15 cellular contexts compared by ENCODE assay signal in the genomic region with DNA sequence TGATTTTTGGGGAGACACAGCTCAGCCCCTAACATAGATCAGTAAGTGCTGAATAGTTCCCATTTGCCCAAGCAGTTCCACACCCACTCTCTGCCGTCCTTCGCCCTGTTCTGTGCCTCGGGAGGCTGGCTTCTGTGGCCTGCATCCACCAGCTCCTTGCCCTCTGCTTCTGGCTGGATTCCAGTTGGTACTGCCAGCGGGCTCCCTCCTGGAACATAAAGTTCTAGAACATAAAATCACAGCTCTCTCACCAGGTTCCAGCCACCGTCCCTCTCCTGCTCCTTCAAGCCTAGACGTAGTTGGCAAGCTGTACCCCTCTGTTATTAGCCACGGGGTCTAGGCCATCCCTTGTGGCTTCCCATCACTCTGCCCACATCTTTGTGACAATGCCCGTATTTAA. TPM values are rescaled to one million over a fixed set of nuclear protein-coding genes. Genes with fewer than 3 reads are reported as not detected.
DNase-seq lines count a peak whose midpoint lies in the region; ATAC-seq and TF ChIP-seq lines count a peak whose summit lies in the region.
"Had no signal": no experiment of that assay in that cellular context is flagged by ENCODE, and none has a peak within 500 bp of the region (broad histone marks: within the 10 kb centered on the region; RNA-seq: fewer than 3 reads in every experiment).

No MANE protein-coding gene starts in this region.

- peak overlapping the region; percentile 59 for H3K27ac Mint-ChIP-seq in endodermal cell

- H3K4me1 ChIP-seq in endodermal cell (ENCODE audit: control insufficient read depth, insufficient read depth, low read length) = peaks cover 29% of the 10 kb centered on the region
- peaks cover 46 to 69% (median 51%) of the 10 kb centered on the region in 3 donors for H3K4me1 ChIP-seq in skeletal muscle tissue (ENCODE audit: control insufficient read depth in 3 of 3, insufficient read depth in 3 of 3, low read length in 3 of 3)

- H3K36me3 ChIP-seq in endodermal cell (ENCODE audit: control insufficient read depth, insufficient read depth, low read length) (peaks cover 2% of the 10 kb centered on the region), skeletal muscle tissue (ENCODE audit: control insufficient read depth in 3 of 3, insufficient read depth in 3 of 3, low read length in 3 of 3) (peaks cover 0 to 7% (median 4%) of the 10 kb centered on the region in 3 donors)

- peaks cover 46% of the 10 kb centered on the region for H3K4me1 Mint-ChIP-seq in endodermal cell

- peaks cover 8% of the 10 kb centered on the region for H3K36me3 Mint-ChIP-seq in endodermal cell (ENCODE audit: low read depth)

- POLR2A ChIA-PET in RWPE1 (lab: Yijun Ruan, JAX; ENCODE audit: low non-redundant PET) = no interaction called here

- H3K27ac ChIP-seq in RWPE1 (peak overlapping the region; percentile 59), endodermal cell (ENCODE audit: low read depth, low read length) (no peak overlapping the region), skeletal muscle tissue (ENCODE audit: low read depth, low read length) (peak overlapping the region; percentile 95)
- H3K27ac ChIP-seq: GM23248 had no signal

- ATAC-seq in GM18858 (IDR thresholded peaks at IDR 0.05; ENCODE audit: unreplicated experiment) = no peak

- no peaks in the 10 kb centered on the region for H3K9me3 Mint-ChIP-seq in endodermal cell

- H3K27me3 Mint-ChIP-seq in endodermal cell (ENCODE audit: insufficient read depth) = peaks cover 2% of the 10 kb centered on the region

- CTCF ChIA-PET in RWPE1 (lab: Yijun Ruan, JAX) = interaction anchor here (0.8 kb wide), 1 partner anchor 146 kb away, joined by 3 read pairs; no protein-coding TSS in a partner anchor

- H3K9me3 ChIP-seq in endodermal cell (ENCODE audit: control insufficient read depth, low read length) (no peaks in the 10 kb centered on the region), skeletal muscle tissue (ENCODE audit: control insufficient read depth in 3 of 3, low read length in 3 of 3) (no peaks in the 10 kb centered on the region)

- H3K4me3 ChIP-seq in endodermal cell (ENCODE audit: low read length) = no peak overlapping the region
- no peak overlapping the region for H3K4me3 ChIP-seq in skeletal muscle tissue (ENCODE audit: low read length in 3 of 3)
- H3K4me3 ChIP-seq: dorsolateral prefrontal cortex, GM23248 had no signal

- 91 to 93% methylated on average over 6 to 8 of the region's 8 CpGs for WGBS in endodermal cell (ENCODE audit: insufficient coverage in 1 of 2, insufficient read length in 1 of 2), 2 experiments

- H3K4me3 Mint-ChIP-seq in endodermal cell = no peak overlapping the region

- no peak for DNase-seq in RWPE1 (ENCODE audit: low spot score)
- DNase-seq in endodermal cell = no peak
- DNase-seq in midbrain (lab: John Stamatoyannopoulos, UW) = peak; percentile 50
- no peak for DNase-seq in H4 (ENCODE audit: low spot score)
- no peak for DNase-seq in iPS-NIHi11 (ENCODE audit: low spot score)
- DNase-seq in medulla oblongata (ENCODE audit: extremely low spot score) = no peak
- DNase-seq: activated CD8-positive, alpha-beta memory T cell treated with anti-CD3 and anti-CD28 coated beads, Interleukin-2, amount 50 U/mL, for 48 hours; activated naive CD4-positive, alpha-beta T cell; GM23248; NCI-H1105 treated with DMSO at 0.1 percent for 48 hours; NK-92 treated with Interleukin-12 subunit alpha and Interleukin-12 subunit beta, amount 100 ng/mL, for 24 hours; SHP77 had no signal

- H3K27me3 ChIP-seq in endodermal cell (ENCODE audit: control insufficient read depth, insufficient read depth, low read length, poor library complexity, severe bottlenecking) = no peaks in the 10 kb centered on the region
- H3K27me3 ChIP-seq in skeletal muscle tissue (ENCODE audit: control insufficient read depth in 3 of 3, insufficient read depth in 3 of 3, low read length in 3 of 3) = no peaks in the 10 kb centered on the region
- H3K27me3 ChIP-seq: dorsolateral prefrontal cortex had no signal

- H3K9ac ChIP-seq in endodermal cell (ENCODE audit: extremely low read depth, low read length, poor library complexity, severe bottlenecking) (no peak overlapping the region), skeletal muscle tissue (ENCODE audit: low read depth in 1 of 3, low read length in 3 of 3) (peak overlapping the region in 1 of 3 donors; percentile 68)
- H3K9ac ChIP-seq: GM23248 had no signal

- TF ChIP-seq CTCF in RWPE1 (conservative IDR thresholded peaks at IDR 0.05; ENCODE audit: low read depth) (no peak), endodermal cell (conservative IDR thresholded peaks at IDR 0.05) (no peak)

RNA-seq across cellular contexts. Expression of gene MRPS23, which starts 3.9 kb away (rescaled TPM):
- total RNA-seq in endodermal cell (10 to 100 TPM; 43.9 to 49.2 TPM), skeletal muscle tissue (10.4 TPM)
- polyA plus RNA-seq in endodermal cell (2013, experiment 1 of 2) = 40.1 TPM
- polyA plus RNA-seq in endodermal cell (2013, experiment 2 of 2) = 41.1 TPM
- 36.2 and 87.6 TPM in 2 replicates for total RNA-seq in H4 (2014; rRNA removed; shearing (Covaris generic))
